ENCODE assay signal across 11 cellular contexts in genomic region chr12:23433121-23433520, GRCh38.
"Had no signal": no experiment of that assay in that cellular context is flagged by ENCODE, and none has a peak within 500 bp of the region (broad histone marks: within the 10 kb centered on the region; RNA-seq: fewer than 3 reads in every experiment).

No MANE protein-coding gene starts in this region.

- DNase-seq: GM23248, GOT3, H7, H9, HCEC 1CT, HFFc6 had no signal

- H3K9ac ChIP-seq: GM23248 had no signal

- H3K4me3 ChIP-seq: GM23248, GM23338, HAP-1 had no signal

- H3K27ac ChIP-seq: GM23248 had no signal

- H3K9me3 ChIP-seq: HAP-1 had no signal

- FAIRE-seq: H1, H54 had no signal

- H2AFZ ChIP-seq: GM23248, GM23338 had no signal

- H3K36me3 ChIP-seq: HAP-1 had no signal

- ATAC-seq: GM23338, HCT116 had no signal

- H3K4me2 ChIP-seq: GM23338 had no signal

- H3K4me1 ChIP-seq: HAP-1 had no signal
